In genomic region chr6:100881707-100882040, GRCh38 we compare ENCODE assay signal across 1 cellular context.
TF ChIP-seq lines count a peak whose summit lies in the region.

No MANE protein-coding gene starts in this region.

TF ChIP-seq in GM23338, 12 proteins besides CTCF, POLR2A, EP300 and RAD21 (continued from another document):
- TF ChIP-seq POLR2AphosphoS5 (IDR thresholded peaks at IDR 0.05; ENCODE audit: low read depth), result no peak
- no peak for TF ChIP-seq REST (IDR thresholded peaks at IDR 0.05; ENCODE audit: unreplicated experiment)
- no peak for TF ChIP-seq JUNB (IDR thresholded peaks at IDR 0.05; ENCODE audit: unreplicated experiment)
- no peak for TF ChIP-seq NANOG (IDR thresholded peaks at IDR 0.05; ENCODE audit: borderline replicate concordance)
- no peak for TF ChIP-seq ETS1 (IDR thresholded peaks at IDR 0.05)
- no peak for TF ChIP-seq CREB1 (CRISPR knock-in tag; IDR thresholded peaks at IDR 0.05; ENCODE audit: low read depth)
- no peak for TF ChIP-seq STAT1 (IDR thresholded peaks at IDR 0.05; ENCODE audit: unreplicated experiment)
- TF ChIP-seq ZNF331 (CRISPR knock-in tag; IDR thresholded peaks at IDR 0.05; ENCODE audit: low read depth), result no peak
- TF ChIP-seq ZNF114 (CRISPR knock-in tag; IDR thresholded peaks at IDR 0.05), result no peak
